ENCODE assay signal across 8 cellular contexts in the genomic region with DNA sequence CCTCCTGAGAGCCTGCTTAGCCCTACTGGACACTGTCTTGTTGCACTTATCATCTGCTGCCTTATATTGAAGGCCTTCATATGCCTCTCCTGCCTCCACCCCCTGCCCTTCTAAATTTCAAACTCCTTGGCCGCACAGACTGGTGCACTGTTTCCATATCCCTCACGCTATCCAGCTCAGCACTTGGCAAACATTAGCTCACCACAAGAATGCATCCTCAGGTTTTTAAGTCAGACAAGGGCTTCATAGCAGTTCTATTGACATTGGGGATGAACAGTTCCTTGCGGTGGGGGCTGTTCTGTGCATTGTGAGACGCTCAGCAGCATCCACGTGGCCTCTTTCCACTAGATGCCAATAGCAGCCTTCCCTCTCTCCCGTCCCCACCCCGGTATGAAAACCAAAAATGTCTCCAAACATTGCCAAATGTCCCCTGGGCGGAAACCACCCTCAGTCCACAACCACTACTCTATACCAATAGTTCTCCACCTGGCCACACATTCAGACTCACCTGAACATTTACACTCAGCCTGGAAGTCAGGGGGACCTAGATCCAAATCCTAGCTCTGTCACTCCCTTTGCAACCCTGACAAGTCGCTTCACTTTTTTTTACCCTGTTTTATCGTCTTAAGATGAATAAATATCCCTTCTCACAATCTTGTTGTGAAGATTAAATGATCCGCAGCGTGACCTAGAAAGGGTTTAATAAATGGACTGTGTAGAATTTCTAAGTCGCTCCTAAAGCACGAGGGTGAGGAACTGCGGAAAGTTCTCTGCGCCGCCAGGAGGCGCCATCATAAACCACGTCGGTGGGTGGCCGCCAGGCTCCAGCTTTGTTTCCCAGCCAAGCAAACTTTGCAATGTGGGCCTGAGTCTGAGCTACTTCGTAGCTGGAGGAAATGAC. TPM values are rescaled to one million over a fixed set of nuclear protein-coding genes. Genes with fewer than 3 reads are reported as not detected.
DNase-seq lines count a peak whose midpoint lies in the region; ATAC-seq and TF ChIP-seq lines count a peak whose summit lies in the region.

No MANE protein-coding gene starts in this region.

- no peak overlapping the region for H3K4me3 ChIP-seq in GM12865 (ENCODE audit: low read depth, low read length)
- no peak overlapping the region for H3K4me3 ChIP-seq in sigmoid colon

- H3K9me3 ChIP-seq in sigmoid colon, result no peaks in the 10 kb centered on the region

- H3K27me3 Mint-ChIP-seq in activated CD8-positive, alpha-beta T cell treated with anti-CD3 and anti-CD28 coated beads for 36 hours, result peaks cover 34% of the 10 kb centered on the region
- peaks cover 74% of the 10 kb centered on the region for H3K27me3 Mint-ChIP-seq in neural crest cell (ENCODE audit: low read depth)

- no peaks in the 10 kb centered on the region for H3K36me3 ChIP-seq in sigmoid colon

- POLR2A ChIA-PET in activated CD8-positive, alpha-beta T cell treated with anti-CD3 and anti-CD28 coated beads for 36 hours (lab: Charles Lee), result interaction anchor here (1.0 kb wide), 1 partner anchor 18 kb away, joined by 3 read pairs; no protein-coding TSS in a partner anchor

- H3K4me3 Mint-ChIP-seq in activated CD8-positive, alpha-beta T cell treated with anti-CD3 and anti-CD28 coated beads for 36 hours, result no peak overlapping the region
- H3K4me3 Mint-ChIP-seq in neural crest cell, result no peak overlapping the region

- peaks cover 0 to 35% (median 4%) of the 10 kb centered on the region in 3 donors for H3K27me3 ChIP-seq in sigmoid colon

- H3K27ac Mint-ChIP-seq in activated CD8-positive, alpha-beta T cell treated with anti-CD3 and anti-CD28 coated beads for 36 hours, result no peak overlapping the region
- no peak overlapping the region for H3K27ac Mint-ChIP-seq in neural crest cell (ENCODE audit: unreplicated experiment)

- DNase-seq in GM12865 (ENCODE audit: low read depth), result peak; percentile 66
- peak; percentile 90 for DNase-seq in NCI-H187 treated with DMSO at 0.1 percent for 48 hours (lab: John Stamatoyannopoulos, UW)
- peak; percentile 74 for DNase-seq in activated CD8-positive, alpha-beta T cell treated with anti-CD3 and anti-CD28 coated beads for 36 hours
- peak; percentile 39 to 60 for DNase-seq in erythroblast (lab: John Stamatoyannopoulos, UW)
- peak; percentile 25 for DNase-seq in neural crest cell (ENCODE audit: low read depth, low spot score)
- DNase-seq in sigmoid colon, result no peak
- DNase-seq in putamen (ENCODE audit: low spot score), result no peak

- intact Hi-C loops in activated CD8-positive, alpha-beta T cell treated with anti-CD3 and anti-CD28 coated beads for 36 hours (cut with micrococcal nuclease), result loop anchor here (1.0 kb wide), 1 partner anchor 29 kb away; no protein-coding TSS in a partner anchor
- intact Hi-C loops in sigmoid colon (cut with DNase I), result no loop called here

- peak; percentile 56 for ATAC-seq in activated CD8-positive, alpha-beta T cell treated with anti-CD3 and anti-CD28 coated beads for 36 hours
- no peak for ATAC-seq in HG03342 (IDR thresholded peaks at IDR 0.05; ENCODE audit: unreplicated experiment)

- TF ChIP-seq EP300 in sigmoid colon (IDR thresholded peaks at IDR 0.05), result no peak

- WGBS in sigmoid colon, 2 donors, result 26 to 30% methylated on average over 22 of the region's 22 CpGs

- no peak overlapping the region for H3K27ac ChIP-seq in sigmoid colon

- H3K4me1 ChIP-seq in sigmoid colon, result no peaks in the 10 kb centered on the region

- CTCF ChIA-PET in activated CD8-positive, alpha-beta T cell treated with anti-CD3 and anti-CD28 coated beads for 36 hours (lab: Charles Lee), result interaction anchor here (0.7 to 7.8 kb wide), 33 partner anchors 8 to 312 kb away, joined by 3 to 262 read pairs (median 5); partner anchors contain the start of genes CEACAM6 and CEACAM7

- no peaks in the 10 kb centered on the region for H3K36me3 Mint-ChIP-seq in activated CD8-positive, alpha-beta T cell treated with anti-CD3 and anti-CD28 coated beads for 36 hours (ENCODE audit: low read depth)
- H3K36me3 Mint-ChIP-seq in neural crest cell (ENCODE audit: low read depth), result no peaks in the 10 kb centered on the region

- no peaks in the 10 kb centered on the region for H3K9me3 Mint-ChIP-seq in activated CD8-positive, alpha-beta T cell treated with anti-CD3 and anti-CD28 coated beads for 36 hours
- H3K9me3 Mint-ChIP-seq in neural crest cell, result no peaks in the 10 kb centered on the region

- peak; percentile 81 for TF ChIP-seq CTCF in GM12865 (IDR thresholded peaks at IDR 0.05; ENCODE audit: insufficient read depth, low read depth, low read length, missing control alignments)
- TF ChIP-seq CTCF in activated CD8-positive, alpha-beta T cell treated with anti-CD3 and anti-CD28 coated beads for 36 hours (IDR thresholded peaks at IDR 0.05), result peak; percentile 92
- TF ChIP-seq CTCF in neural crest cell (conservative IDR thresholded peaks at IDR 0.05), result peak; percentile 75
- TF ChIP-seq CTCF in sigmoid colon (IDR thresholded peaks at IDR 0.05), result peak in 2 of 4 experiments; percentile 6 to 32

- no peaks in the 10 kb centered on the region for H3K4me1 Mint-ChIP-seq in activated CD8-positive, alpha-beta T cell treated with anti-CD3 and anti-CD28 coated beads for 36 hours (ENCODE audit: low read depth)
- no peaks in the 10 kb centered on the region for H3K4me1 Mint-ChIP-seq in neural crest cell

- no peak for TF ChIP-seq POLR2A in erythroblast (IDR thresholded peaks at IDR 0.05; ENCODE audit: low read length)
- TF ChIP-seq POLR2A in sigmoid colon (IDR thresholded peaks at IDR 0.05), result no peak

RNA-seq across cellular contexts. Expression of gene CEACAM3, which starts 3.6 kb away (rescaled TPM):
- total RNA-seq in activated CD8-positive, alpha-beta T cell treated with anti-CD3 and anti-CD28 coated beads for 36 hours, result not detected
- total RNA-seq in neural crest cell (not detected in 2 replicates), sigmoid colon (not detected)
- polyA plus RNA-seq in sigmoid colon, result 1 to 10 TPM in 1 of 3 donors, not detected in 2; 2.3 TPM

RNA-seq across cellular contexts. Expression of gene CEACAM6, which starts 37.4 kb away (rescaled TPM):
- total RNA-seq in activated CD8-positive, alpha-beta T cell treated with anti-CD3 and anti-CD28 coated beads for 36 hours, result not detected
- not detected in 2 replicates for total RNA-seq in neural crest cell
- under 1 TPM in 3 of 4 donors, not detected in 1; 0.27 to 0.71 (median 0.28) TPM for total RNA-seq in sigmoid colon
- 100 to 1,000 TPM in 2 of 3 donors, 10 to 100 TPM in 1; 35.4 to 516 (median 161) TPM for polyA plus RNA-seq in sigmoid colon

RNA-seq across cellular contexts. Expression of gene LYPD4, which starts 51.7 kb away (rescaled TPM):
- not detected for total RNA-seq in activated CD8-positive, alpha-beta T cell treated with anti-CD3 and anti-CD28 coated beads for 36 hours
- total RNA-seq in neural crest cell (not detected in 2 replicates), sigmoid colon (not detected)
- polyA plus RNA-seq in sigmoid colon, result under 1 TPM in 1 of 3 donors, not detected in 2; 0.60 TPM

RNA-seq across cellular contexts. Expression of gene DMRTC2, which starts 52.1 kb away (rescaled TPM):
- not detected for total RNA-seq in activated CD8-positive, alpha-beta T cell treated with anti-CD3 and anti-CD28 coated beads for 36 hours
- total RNA-seq in neural crest cell, result not detected in 2 replicates
- not detected for total RNA-seq in sigmoid colon
- polyA plus RNA-seq in sigmoid colon, result not detected

Comparison
In these comparisons a context has a peak if more than half of its experiments do, and no peak if none do; other contexts are left out.
1. DNase-seq: peak in GM12865 (single experiment), NCI-H187 treated with DMSO at 0.1 percent for 48 hours (single experiment), activated CD8-positive, alpha-beta T cell treated with anti-CD3 and anti-CD28 coated beads for 36 hours (single experiment), erythroblast (2 of 2) and neural crest cell (single experiment); none in sigmoid colon (single experiment) and putamen (single experiment).